1 cellular context compared by ENCODE assay signal in genomic region chr6:53734473-53735299, GRCh38.
TF ChIP-seq lines count a peak whose summit lies in the region.

No MANE protein-coding gene starts in this region.

TF ChIP-seq in K562, 482 proteins besides CTCF, POLR2A, EP300 and RAD21 (continued from another document):
- TF ChIP-seq CBX2 (IDR thresholded peaks at IDR 0.05; ENCODE audit: insufficient read depth, low read length, poor library complexity, severe bottlenecking) (no peak), HMG20B (CRISPR knock-in tag; IDR thresholded peaks at IDR 0.05) (no peak), ZNF324 (CRISPR knock-in tag; IDR thresholded peaks at IDR 0.05) (no peak), ZEB2 (IDR thresholded peaks at IDR 0.05) (no peak), SMAD1 (IDR thresholded peaks at IDR 0.05; ENCODE audit: low read depth, low read length, partially characterized antibody) (no peak)
